9 cellular contexts compared by ENCODE assay signal in genomic region chr12:124510301-124510970, GRCh38. TPM values are rescaled to one million over a fixed set of nuclear protein-coding genes. Genes with fewer than 3 reads are reported as not detected.
DNase-seq lines count a peak whose midpoint lies in the region; ATAC-seq and TF ChIP-seq lines count a peak whose summit lies in the region.
"Had no signal": no experiment of that assay in that cellular context is flagged by ENCODE, and none has a peak within 500 bp of the region (broad histone marks: within the 10 kb centered on the region; RNA-seq: fewer than 3 reads in every experiment).

No MANE protein-coding gene starts in this region.

- peak in 1 of 2 donors; percentile 29 for TF ChIP-seq CTCF in right atrium auricular region (IDR thresholded peaks at IDR 0.05)

- no peak for DNase-seq in right atrium auricular region (ENCODE audit: low spot score)
- DNase-seq in Right ventricle myocardium inferior (ENCODE audit: missing footprints): no peak
- peak; percentile 44 for DNase-seq in activated CD4-positive, alpha-beta memory T cell treated with anti-CD3 and anti-CD28 coated beads for 36 hours
- DNase-seq in cerebellar nuclear complex (lab: John Stamatoyannopoulos, UW): no peak
- DNase-seq in NOMO-1 treated with DMSO at 0.1 percent for 48 hours (lab: John Stamatoyannopoulos, UW; ENCODE audit: unreplicated experiment): no peak

- ATAC-seq in Right ventricle myocardium inferior: no peak
- no peak for ATAC-seq in HG03439 (IDR thresholded peaks at IDR 0.05; ENCODE audit: unreplicated experiment)

- H3K4me3 Mint-ChIP-seq in activated CD4-positive, alpha-beta memory T cell treated with anti-CD3 and anti-CD28 coated beads for 36 hours: no peak overlapping the region

- H3K4me1 Mint-ChIP-seq in activated CD4-positive, alpha-beta memory T cell treated with anti-CD3 and anti-CD28 coated beads for 36 hours (ENCODE audit: low read depth): peaks cover 6% of the 10 kb centered on the region

- H3K27ac ChIP-seq in right atrium auricular region (peak overlapping the region; percentile 81 to 83), layer of hippocampus (ENCODE audit: low read depth, low read length) (peak overlapping the region; percentile 92), urinary bladder (ENCODE audit: low read depth) (peak overlapping the region; percentile 49)
- H3K27ac ChIP-seq: HL-60 had no signal

- peaks cover 0 to 100% of the 10 kb centered on the region in 2 donors for H3K4me1 ChIP-seq in right atrium auricular region
- no peaks in the 10 kb centered on the region for H3K4me1 ChIP-seq in urinary bladder (ENCODE audit: insufficient read depth)

- H3K27me3 ChIP-seq in right atrium auricular region: no peaks in the 10 kb centered on the region
- no peaks in the 10 kb centered on the region for H3K27me3 ChIP-seq in layer of hippocampus (ENCODE audit: control insufficient read depth, insufficient read depth, low read length)

- 84% methylated on average over 17 of the region's 17 CpGs for whole genome bisulfite sequencing in urinary bladder

- H3K27ac Mint-ChIP-seq in activated CD4-positive, alpha-beta memory T cell treated with anti-CD3 and anti-CD28 coated beads for 36 hours: no peak overlapping the region

- H3K36me3 Mint-ChIP-seq in activated CD4-positive, alpha-beta memory T cell treated with anti-CD3 and anti-CD28 coated beads for 36 hours: peaks cover 4% of the 10 kb centered on the region

- CTCF ChIA-PET in activated CD4-positive, alpha-beta memory T cell treated with anti-CD3 and anti-CD28 coated beads for 36 hours (lab: Charles Lee): interaction anchor here (1.1 to 1.2 kb wide), 2 partner anchors 40 to 120 kb away, joined by 3 read pairs; no protein-coding TSS in a partner anchor

- H3K4me3 ChIP-seq in right atrium auricular region: no peak overlapping the region
- H3K4me3 ChIP-seq in urinary bladder (ENCODE audit: low read depth, low read length): no peak overlapping the region

- H3K9me3 Mint-ChIP-seq in activated CD4-positive, alpha-beta memory T cell treated with anti-CD3 and anti-CD28 coated beads for 36 hours: no peaks in the 10 kb centered on the region

- no peaks in the 10 kb centered on the region for H3K27me3 Mint-ChIP-seq in activated CD4-positive, alpha-beta memory T cell treated with anti-CD3 and anti-CD28 coated beads for 36 hours

- no peaks in the 10 kb centered on the region for H3K36me3 ChIP-seq in right atrium auricular region
- H3K36me3 ChIP-seq in urinary bladder (ENCODE audit: insufficient read depth): no peaks in the 10 kb centered on the region

- intact Hi-C loops in Right ventricle myocardium inferior (cut with DNase I): no loop called here
- intact Hi-C loops in activated CD4-positive, alpha-beta memory T cell treated with anti-CD3 and anti-CD28 coated beads for 36 hours (cut with micrococcal nuclease): no loop called here

- POLR2A ChIA-PET in activated CD4-positive, alpha-beta memory T cell treated with anti-CD3 and anti-CD28 coated beads for 36 hours (lab: Charles Lee): no interaction called here

- no peaks in the 10 kb centered on the region for H3K9me3 ChIP-seq in right atrium auricular region

RNA-seq across cellular contexts. Expression of gene NCOR2, which starts 57.0 kb away (rescaled TPM):
- total RNA-seq in right atrium auricular region: 100 to 1,000 TPM in 1 of 2 donors, 10 to 100 TPM in 1; 62.9 to 104 TPM
- total RNA-seq in Right ventricle myocardium inferior: 134 TPM
- 10 to 100 TPM; 86.1 to 86.9 TPM for total RNA-seq in activated CD4-positive, alpha-beta memory T cell treated with anti-CD3 and anti-CD28 coated beads for 36 hours
- total RNA-seq in urinary bladder: 46.8 TPM
- polyA plus RNA-seq in urinary bladder: 105 TPM
